10 cellular contexts compared by ENCODE assay signal in genomic region chr6:111989743-111990142, GRCh38.
DNase-seq lines count a peak whose midpoint lies in the region; ATAC-seq and TF ChIP-seq lines count a peak whose summit lies in the region.
"Had no signal": no experiment of that assay in that cellular context is flagged by ENCODE, and none has a peak within 500 bp of the region (broad histone marks: within the 10 kb centered on the region; RNA-seq: fewer than 3 reads in every experiment).

No MANE protein-coding gene starts in this region.

- H3K27me3 Mint-ChIP-seq in CD4-positive, CD25-positive, alpha-beta regulatory T cell = no peaks in the 10 kb centered on the region
- no peaks in the 10 kb centered on the region for H3K27me3 Mint-ChIP-seq in activated T-helper 17 cell treated with anti-CD3 and anti-CD28 coated beads, Interleukin-2, amount 50 U/mL, for 72 hours

- DNase-seq in CD4-positive, CD25-positive, alpha-beta regulatory T cell = peak in 2 of 3 donors; percentile 69 to 86
- DNase-seq in ACHN (no peak), vagina (ENCODE audit: extremely low spot score in 2 of 2) (no peak), dermis blood vessel endothelial cell (no peak), GM10248 (ENCODE audit: extremely low spot score) (no peak)
- DNase-seq: trophoblast cell had no signal

- TF ChIP-seq CTCF in vagina (IDR thresholded peaks at IDR 0.05) = no peak
- TF ChIP-seq CTCF in GM10248 (IDR thresholded peaks at IDR 0.05; ENCODE audit: control extremely low read depth, extremely low read depth, low read depth, missing control alignments) = no peak

- CTCF ChIA-PET in GM10248 (lab: Yijun Ruan, JAX) = interaction anchor here (0.8 to 1.7 kb wide), 3 partner anchors 15 to 731 kb away, joined by 3 to 4 read pairs (median 3); a partner anchor contains a TSS

- peak overlapping the region; percentile 24 to 68 (median 61) for H3K4me3 Mint-ChIP-seq in CD4-positive, CD25-positive, alpha-beta regulatory T cell
- H3K4me3 Mint-ChIP-seq in activated T-helper 17 cell treated with anti-CD3 and anti-CD28 coated beads, Interleukin-2, amount 50 U/mL, for 72 hours = peak overlapping the region; percentile 72

- no peaks in the 10 kb centered on the region for H3K27me3 ChIP-seq in CD4-positive, CD25-positive, alpha-beta regulatory T cell (ENCODE audit: control insufficient read depth, insufficient read depth, low read length)
- no peaks in the 10 kb centered on the region for H3K27me3 ChIP-seq in vagina

- in situ Hi-C loops in ACHN (cut with HindIII; ENCODE audit: low pct_ligation_motif_present, low pct_unique_long_range_greater_than_20kb, low sequenced_read_pairs) = no loop called here

- peak overlapping the region; percentile 82 for H3K27ac ChIP-seq in CD4-positive, CD25-positive, alpha-beta regulatory T cell (ENCODE audit: insufficient read depth, low read length, poor library complexity, severe bottlenecking)
- H3K27ac ChIP-seq in vagina = no peak overlapping the region
- H3K27ac ChIP-seq: C4-2B had no signal

- no peaks in the 10 kb centered on the region for H3K36me3 ChIP-seq in CD4-positive, CD25-positive, alpha-beta regulatory T cell (ENCODE audit: control insufficient read depth, insufficient read depth, low read length)
- H3K36me3 ChIP-seq in vagina = no peaks in the 10 kb centered on the region

- H3K9me3 Mint-ChIP-seq in CD4-positive, CD25-positive, alpha-beta regulatory T cell = peaks cover 0 to 2% (median 0%) of the 10 kb centered on the region in 7 donors
- no peaks in the 10 kb centered on the region for H3K9me3 Mint-ChIP-seq in activated T-helper 17 cell treated with anti-CD3 and anti-CD28 coated beads, Interleukin-2, amount 50 U/mL, for 72 hours

- H3K36me3 Mint-ChIP-seq in CD4-positive, CD25-positive, alpha-beta regulatory T cell = peaks cover 10% of the 10 kb centered on the region
- H3K36me3 Mint-ChIP-seq in activated T-helper 17 cell treated with anti-CD3 and anti-CD28 coated beads, Interleukin-2, amount 50 U/mL, for 72 hours (ENCODE audit: low read depth) = no peaks in the 10 kb centered on the region

- TF ChIP-seq POLR2A in vagina (IDR thresholded peaks at IDR 0.05) = no peak

- peaks cover 33 to 91% (median 69%) of the 10 kb centered on the region in 4 donors for H3K4me1 Mint-ChIP-seq in CD4-positive, CD25-positive, alpha-beta regulatory T cell
- H3K4me1 Mint-ChIP-seq in activated T-helper 17 cell treated with anti-CD3 and anti-CD28 coated beads, Interleukin-2, amount 50 U/mL, for 72 hours = peaks cover 68% of the 10 kb centered on the region

- POLR2A ChIA-PET in GM10248 (lab: Yijun Ruan, JAX) = no interaction called here

- H3K27ac Mint-ChIP-seq in CD4-positive, CD25-positive, alpha-beta regulatory T cell = peak overlapping the region; percentile 94 to 96 (median 96)
- peak overlapping the region; percentile 91 for H3K27ac Mint-ChIP-seq in activated T-helper 17 cell treated with anti-CD3 and anti-CD28 coated beads, Interleukin-2, amount 50 U/mL, for 72 hours

- H3K9me3 ChIP-seq in CD4-positive, CD25-positive, alpha-beta regulatory T cell (ENCODE audit: control insufficient read depth in 2 of 2, low read length in 2 of 2) = no peaks in the 10 kb centered on the region
- H3K9me3 ChIP-seq in vagina = no peaks in the 10 kb centered on the region

- intact Hi-C loops in vagina (cut with DNase I) = loop anchor here (10.0 kb wide), 1 partner anchor 115 kb away; the partner anchor contains the start of gene FYN

- peak overlapping the region; percentile 68 for H3K4me3 ChIP-seq in CD4-positive, CD25-positive, alpha-beta regulatory T cell (ENCODE audit: low read depth, low read length)
- no peak overlapping the region for H3K4me3 ChIP-seq in vagina

- peak; percentile 88 to 93 for ATAC-seq in CD4-positive, CD25-positive, alpha-beta regulatory T cell (ENCODE audit: low read depth in 2 of 2)
- peak; percentile 56 for ATAC-seq in GM18907 (IDR thresholded peaks at IDR 0.05; ENCODE audit: unreplicated experiment)
- ATAC-seq in HG03095 (IDR thresholded peaks at IDR 0.05; ENCODE audit: unreplicated experiment) = peak; percentile 53
- peak; percentile 46 for ATAC-seq in activated T-helper 17 cell treated with anti-CD3 and anti-CD28 coated beads, Interleukin-2, amount 50 U/mL, for 72 hours (replicated peaks)

- H3K4me1 ChIP-seq in CD4-positive, CD25-positive, alpha-beta regulatory T cell (ENCODE audit: control insufficient read depth, insufficient read depth, low read length, poor library complexity, severe bottlenecking) = peaks cover 76% of the 10 kb centered on the region
- H3K4me1 ChIP-seq in vagina = peaks cover 7% of the 10 kb centered on the region

Comparison
In these comparisons a context has a peak if more than half of its experiments do, and no peak if none do; other contexts are left out.
1. DNase-seq: peak in CD4-positive, CD25-positive, alpha-beta regulatory T cell (2 of 3); none in ACHN (single experiment), vagina (0 of 2), dermis blood vessel endothelial cell (single experiment) and GM10248 (single experiment).
2. Peak in every context shown above with its lines, with median percentiles within 50 percentile points of each other: ATAC-seq.